ENCODE assay signal across 1 cellular context in genomic region chr19:1249298-1249989, GRCh38.
TF ChIP-seq lines count a peak whose summit lies in the region.

No MANE protein-coding gene starts in this region.

TF ChIP-seq in HepG2, 621 proteins besides CTCF, POLR2A, EP300 and RAD21 (continued from another document):
- TF ChIP-seq, protein P1, sequence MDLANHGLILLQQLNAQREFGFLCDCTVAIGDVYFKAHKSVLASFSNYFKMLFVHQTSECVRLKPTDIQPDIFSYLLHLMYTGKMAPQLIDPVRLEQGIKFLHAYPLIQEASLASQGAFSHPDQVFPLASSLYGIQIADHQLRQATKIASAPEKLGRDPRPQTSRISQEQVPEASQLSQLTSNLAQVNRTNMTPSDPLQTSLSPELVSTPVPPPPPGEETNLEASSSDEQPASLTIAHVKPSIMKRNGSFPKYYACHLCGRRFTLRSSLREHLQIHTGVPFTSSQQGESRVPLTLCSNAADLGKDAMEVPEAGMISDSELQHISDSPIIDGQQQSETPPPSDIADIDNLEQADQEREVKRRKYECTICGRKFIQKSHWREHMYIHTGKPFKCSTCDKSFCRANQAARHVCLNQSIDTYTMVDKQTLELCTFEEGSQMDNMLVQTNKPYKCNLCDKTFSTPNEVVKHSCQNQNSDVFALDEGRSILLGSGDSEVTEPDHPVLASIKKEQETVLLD (CRISPR knock-in tag; IDR thresholded peaks at IDR 0.05; ENCODE audit: low read depth) = peak; percentile 97
- TF ChIP-seq HMGXB4 (CRISPR knock-in tag; IDR thresholded peaks at IDR 0.05; ENCODE audit: borderline replicate concordance in 1 of 2, low read depth in 1 of 2) (peak in 1 of 2 experiments; percentile 21; a peak in 1 of 4 replicates), SP5 (CRISPR knock-in tag; IDR thresholded peaks at IDR 0.05; ENCODE audit: borderline replicate concordance, low read depth) (0 out of 2 replicates have a peak, but pooled peaks have one; percentile 15), ZBTB40 (IDR thresholded peaks at IDR 0.05) (no peak), ZBTB40 (CRISPR knock-in tag; IDR thresholded peaks at IDR 0.05) (peak; percentile 37; the same call in 1 of the 2 replicates), ETV5 (CRISPR knock-in tag; IDR thresholded peaks at IDR 0.05; ENCODE audit: borderline replicate concordance) (peak; percentile 63), DR1 (CRISPR knock-in tag; IDR thresholded peaks at IDR 0.05) (peak; percentile 40; the same call in 1 of the 2 replicates), U2AF2 (IDR thresholded peaks at IDR 0.05; ENCODE audit: low read depth, low read length) (no peak), ATF7-NPFF (CRISPR knock-in tag; IDR thresholded peaks at IDR 0.05; ENCODE audit: low read depth) (peak; percentile 49; the same call in 1 of the 2 replicates), HOXD1 (CRISPR knock-in tag; IDR thresholded peaks at IDR 0.05) (peak; percentile 53; the same call in 1 of the 2 replicates), CHD2 (IDR thresholded peaks at IDR 0.05; ENCODE audit: low read depth, low read length) (peak; percentile 73), SUZ12 (IDR thresholded peaks at IDR 0.05; ENCODE audit: low read depth, low read length) (no peak), RXRB (CRISPR knock-in tag; IDR thresholded peaks at IDR 0.05; ENCODE audit: borderline replicate concordance) (peak; percentile 8; the same call in 1 of the 2 replicates), ZNF563 (CRISPR knock-in tag; IDR thresholded peaks at IDR 0.05) (peak; percentile 54; the same call in 1 of the 2 replicates), TAF15 (IDR thresholded peaks at IDR 0.05; ENCODE audit: low read depth, low read length, poor library complexity, severe bottlenecking) (peak; percentile 15), ZNF138 (CRISPR knock-in tag; IDR thresholded peaks at IDR 0.05; ENCODE audit: low read depth) (0 out of 2 replicates have a peak, but pooled peaks have one; percentile 40), TCF7 (IDR thresholded peaks at IDR 0.05; ENCODE audit: low read depth) (peak; percentile 10; the same call in 1 of the 2 replicates), NKX3-1 (CRISPR knock-in tag; IDR thresholded peaks at IDR 0.05) (peak; percentile 45; the same call in 1 of the 2 replicates), RBFOX2 (IDR thresholded peaks at IDR 0.05; ENCODE audit: low read depth, low read length) (peak; percentile 95), ZNF343 (CRISPR knock-in tag; IDR thresholded peaks at IDR 0.05) (0 out of 2 replicates have a peak, but pooled peaks have one; percentile 50), TGIF2 (CRISPR knock-in tag; IDR thresholded peaks at IDR 0.05) (no peak), PHF21A (CRISPR knock-in tag; IDR thresholded peaks at IDR 0.05) (peak; percentile 85), KDM3A (CRISPR knock-in tag; IDR thresholded peaks at IDR 0.05; ENCODE audit: low read depth) (0 out of 2 replicates have a peak, but pooled peaks have one; percentile 12), ELF1 (CRISPR knock-in tag; IDR thresholded peaks at IDR 0.05) (peak; percentile 25; the same call in 1 of the 2 replicates), KLF9 (CRISPR knock-in tag; IDR thresholded peaks at IDR 0.05; ENCODE audit: low read depth) (no peak), GATA4 (IDR thresholded peaks at IDR 0.05; ENCODE audit: borderline replicate concordance, low read depth) (peak; percentile 33), HES4 (CRISPR knock-in tag; IDR thresholded peaks at IDR 0.05; ENCODE audit: borderline replicate concordance) (peak; percentile 47; the same call in 1 of the 2 replicates), KDM5B (CRISPR knock-in tag; IDR thresholded peaks at IDR 0.05; ENCODE audit: borderline replicate concordance) (0 out of 2 replicates have a peak, but pooled peaks have one; percentile 62), ZNF282 (IDR thresholded peaks at IDR 0.05; ENCODE audit: partially characterized antibody) (no peak), HNRNPLL (IDR thresholded peaks at IDR 0.05; ENCODE audit: low read depth, low read length, poor library complexity, severe bottlenecking) (peak; percentile 5), ZSCAN12 (CRISPR knock-in tag; IDR thresholded peaks at IDR 0.05) (peak; percentile 88; the same call in 1 of the 2 replicates), JARID2 (CRISPR knock-in tag; IDR thresholded peaks at IDR 0.05; ENCODE audit: insufficient replicate concordance) (no peak)
- TF ChIP-seq, protein P2, sequence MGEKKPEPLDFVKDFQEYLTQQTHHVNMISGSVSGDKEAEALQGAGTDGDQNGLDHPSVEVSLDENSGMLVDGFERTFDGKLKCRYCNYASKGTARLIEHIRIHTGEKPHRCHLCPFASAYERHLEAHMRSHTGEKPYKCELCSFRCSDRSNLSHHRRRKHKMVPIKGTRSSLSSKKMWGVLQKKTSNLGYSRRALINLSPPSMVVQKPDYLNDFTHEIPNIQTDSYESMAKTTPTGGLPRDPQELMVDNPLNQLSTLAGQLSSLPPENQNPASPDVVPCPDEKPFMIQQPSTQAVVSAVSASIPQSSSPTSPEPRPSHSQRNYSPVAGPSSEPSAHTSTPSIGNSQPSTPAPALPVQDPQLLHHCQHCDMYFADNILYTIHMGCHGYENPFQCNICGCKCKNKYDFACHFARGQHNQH (CRISPR knock-in tag; IDR thresholded peaks at IDR 0.05) = no peak; the same call in 1 of the 2 replicates
- TF ChIP-seq, protein P3, sequence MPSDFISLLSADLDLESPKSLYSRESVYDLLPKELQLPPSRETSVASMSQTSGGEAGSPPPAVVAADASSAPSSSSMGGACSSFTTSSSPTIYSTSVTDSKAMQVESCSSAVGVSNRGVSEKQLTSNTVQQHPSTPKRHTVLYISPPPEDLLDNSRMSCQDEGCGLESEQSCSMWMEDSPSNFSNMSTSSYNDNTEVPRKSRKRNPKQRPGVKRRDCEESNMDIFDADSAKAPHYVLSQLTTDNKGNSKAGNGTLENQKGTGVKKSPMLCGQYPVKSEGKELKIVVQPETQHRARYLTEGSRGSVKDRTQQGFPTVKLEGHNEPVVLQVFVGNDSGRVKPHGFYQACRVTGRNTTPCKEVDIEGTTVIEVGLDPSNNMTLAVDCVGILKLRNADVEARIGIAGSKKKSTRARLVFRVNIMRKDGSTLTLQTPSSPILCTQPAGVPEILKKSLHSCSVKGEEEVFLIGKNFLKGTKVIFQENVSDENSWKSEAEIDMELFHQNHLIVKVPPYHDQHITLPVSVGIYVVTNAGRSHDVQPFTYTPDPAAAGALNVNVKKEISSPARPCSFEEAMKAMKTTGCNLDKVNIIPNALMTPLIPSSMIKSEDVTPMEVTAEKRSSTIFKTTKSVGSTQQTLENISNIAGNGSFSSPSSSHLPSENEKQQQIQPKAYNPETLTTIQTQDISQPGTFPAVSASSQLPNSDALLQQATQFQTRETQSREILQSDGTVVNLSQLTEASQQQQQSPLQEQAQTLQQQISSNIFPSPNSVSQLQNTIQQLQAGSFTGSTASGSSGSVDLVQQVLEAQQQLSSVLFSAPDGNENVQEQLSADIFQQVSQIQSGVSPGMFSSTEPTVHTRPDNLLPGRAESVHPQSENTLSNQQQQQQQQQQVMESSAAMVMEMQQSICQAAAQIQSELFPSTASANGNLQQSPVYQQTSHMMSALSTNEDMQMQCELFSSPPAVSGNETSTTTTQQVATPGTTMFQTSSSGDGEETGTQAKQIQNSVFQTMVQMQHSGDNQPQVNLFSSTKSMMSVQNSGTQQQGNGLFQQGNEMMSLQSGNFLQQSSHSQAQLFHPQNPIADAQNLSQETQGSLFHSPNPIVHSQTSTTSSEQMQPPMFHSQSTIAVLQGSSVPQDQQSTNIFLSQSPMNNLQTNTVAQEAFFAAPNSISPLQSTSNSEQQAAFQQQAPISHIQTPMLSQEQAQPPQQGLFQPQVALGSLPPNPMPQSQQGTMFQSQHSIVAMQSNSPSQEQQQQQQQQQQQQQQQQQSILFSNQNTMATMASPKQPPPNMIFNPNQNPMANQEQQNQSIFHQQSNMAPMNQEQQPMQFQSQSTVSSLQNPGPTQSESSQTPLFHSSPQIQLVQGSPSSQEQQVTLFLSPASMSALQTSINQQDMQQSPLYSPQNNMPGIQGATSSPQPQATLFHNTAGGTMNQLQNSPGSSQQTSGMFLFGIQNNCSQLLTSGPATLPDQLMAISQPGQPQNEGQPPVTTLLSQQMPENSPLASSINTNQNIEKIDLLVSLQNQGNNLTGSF (CRISPR knock-in tag; IDR thresholded peaks at IDR 0.05) = peak; percentile 56; the same call in 1 of the 2 replicates
- TF ChIP-seq, protein P4, sequence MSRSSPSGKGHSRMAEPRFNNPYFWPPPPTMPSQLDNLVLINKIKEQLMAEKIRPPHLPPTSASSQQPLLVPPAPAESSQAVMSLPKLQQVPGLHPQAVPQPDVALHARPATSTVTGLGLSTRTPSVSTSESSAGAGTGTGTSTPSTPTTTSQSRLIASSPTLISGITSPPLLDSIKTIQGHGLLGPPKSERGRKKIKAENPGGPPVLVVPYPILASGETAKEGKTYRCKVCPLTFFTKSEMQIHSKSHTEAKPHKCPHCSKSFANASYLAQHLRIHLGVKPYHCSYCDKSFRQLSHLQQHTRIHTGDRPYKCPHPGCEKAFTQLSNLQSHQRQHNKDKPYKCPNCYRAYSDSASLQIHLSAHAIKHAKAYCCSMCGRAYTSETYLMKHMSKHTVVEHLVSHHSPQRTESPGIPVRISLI (CRISPR knock-in tag; IDR thresholded peaks at IDR 0.05; ENCODE audit: borderline replicate concordance) = peak; percentile 87
